9 cellular contexts compared by ENCODE assay signal in the genomic region with DNA sequence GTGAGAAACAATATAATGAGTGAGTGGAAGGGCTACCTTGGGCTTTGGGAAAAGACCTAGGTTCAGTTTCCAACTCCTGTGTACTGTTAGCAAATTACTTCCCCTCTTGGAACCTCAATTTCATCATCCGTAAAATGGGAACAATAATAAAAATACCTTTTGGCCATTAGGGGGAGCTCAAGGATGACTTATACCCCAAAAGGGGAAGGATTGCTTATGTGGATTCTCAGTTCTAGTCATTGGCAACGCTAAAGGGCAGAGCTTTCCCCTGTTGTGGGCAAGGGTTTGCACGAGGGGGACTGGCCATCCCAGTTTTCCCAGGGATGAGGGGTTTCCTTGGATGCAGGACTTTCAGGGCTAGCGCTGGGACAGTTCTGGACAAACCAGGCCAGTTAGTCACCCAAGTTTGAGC. TPM values are rescaled to one million over a fixed set of nuclear protein-coding genes. Genes with fewer than 3 reads are reported as not detected.
A peak's percentile ranks its signal among the peaks of the same experiment; 100 is the strongest.
DNase-seq lines count a peak whose midpoint lies in the region; ATAC-seq, FAIRE-seq and TF ChIP-seq lines count a peak whose summit lies in the region.
"Had no signal": no experiment of that assay in that cellular context is flagged by ENCODE, and none has a peak within 500 bp of the region (broad histone marks: within the 10 kb centered on the region; RNA-seq: fewer than 3 reads in every experiment).

No MANE protein-coding gene starts in this region.

- no peak overlapping the region for H3K4me3 Mint-ChIP-seq in endothelial cell (ENCODE audit: unreplicated experiment)
- H3K4me3 Mint-ChIP-seq in neural crest cell, result peak overlapping the region; percentile 35
- H3K4me3 Mint-ChIP-seq: stimulated activated effector memory CD8-positive, alpha-beta T cell treated with anti-CD3 and anti-CD28 coated beads, Interleukin-12 subunit alpha, Interleukin-12 subunit beta, amount 100 ng/mL, for 72 hours had no signal

- H3K9me3 Mint-ChIP-seq in endothelial cell (ENCODE audit: unreplicated experiment), result no peaks in the 10 kb centered on the region
- H3K9me3 Mint-ChIP-seq in neural crest cell, result no peaks in the 10 kb centered on the region
- H3K9me3 Mint-ChIP-seq: stimulated activated effector memory CD8-positive, alpha-beta T cell treated with anti-CD3 and anti-CD28 coated beads, Interleukin-12 subunit alpha, Interleukin-12 subunit beta, amount 100 ng/mL, for 72 hours had no signal

- TF ChIP-seq CTCF in AG09309 (IDR thresholded peaks at IDR 0.05; ENCODE audit: control insufficient read depth, insufficient read depth, low read depth, low read length, missing control alignments), result peak; percentile 45
- peak; percentile 49 for TF ChIP-seq CTCF in GM10266 (IDR thresholded peaks at IDR 0.05; ENCODE audit: control insufficient read depth, insufficient read depth, low read depth, missing control alignments)
- TF ChIP-seq CTCF in endothelial cell (IDR thresholded peaks at IDR 0.05; ENCODE audit: unreplicated experiment), result peak; percentile 81
- peak; percentile 72 for TF ChIP-seq CTCF in neural crest cell (conservative IDR thresholded peaks at IDR 0.05)

- peak; percentile 29 for ATAC-seq in HG03521 (IDR thresholded peaks at IDR 0.05; ENCODE audit: unreplicated experiment)
- no peak for ATAC-seq in HG02623 (IDR thresholded peaks at IDR 0.05; ENCODE audit: unreplicated experiment)
- ATAC-seq: stimulated activated effector memory CD8-positive, alpha-beta T cell treated with anti-CD3 and anti-CD28 coated beads, Interleukin-12 subunit alpha, Interleukin-12 subunit beta, amount 100 ng/mL, for 72 hours had no signal

- H3K4me3 ChIP-seq in AG09309 (ENCODE audit: control insufficient read depth, low read depth, low read length), result no peak overlapping the region

- H3K27ac Mint-ChIP-seq in endothelial cell (ENCODE audit: unreplicated experiment) (peak overlapping the region; percentile 75), neural crest cell (ENCODE audit: unreplicated experiment) (no peak overlapping the region)
- H3K27ac Mint-ChIP-seq: stimulated activated effector memory CD8-positive, alpha-beta T cell treated with anti-CD3 and anti-CD28 coated beads, Interleukin-12 subunit alpha, Interleukin-12 subunit beta, amount 100 ng/mL, for 72 hours had no signal

- H3K4me1 Mint-ChIP-seq in endothelial cell (ENCODE audit: unreplicated experiment), result peaks cover 28% of the 10 kb centered on the region
- peaks cover 37% of the 10 kb centered on the region for H3K4me1 Mint-ChIP-seq in neural crest cell

- DNase-seq in AG09309 (ENCODE audit: low read depth), result no peak
- DNase-seq in GM10266 (ENCODE audit: extremely low spot score), result peak; percentile 74
- DNase-seq in RCC 7860 (ENCODE audit: low spot score), result peak; percentile 44
- peak; percentile 21 for DNase-seq in endothelial cell (ENCODE audit: low spot score)
- DNase-seq in neural crest cell (ENCODE audit: low read depth, low spot score), result no peak
- no peak for DNase-seq in islet precursor cell

- peak; percentile 23 for FAIRE-seq in RCC 7860 (lab: Jason Lieb, UNC)

- H3K27me3 Mint-ChIP-seq in endothelial cell (ENCODE audit: unreplicated experiment) (peaks cover 7% of the 10 kb centered on the region), neural crest cell (ENCODE audit: low read depth) (peaks cover 20% of the 10 kb centered on the region)

- H3K36me3 Mint-ChIP-seq in endothelial cell (ENCODE audit: low read depth, unreplicated experiment) (no peaks in the 10 kb centered on the region), neural crest cell (ENCODE audit: low read depth) (no peaks in the 10 kb centered on the region)

RNA-seq across cellular contexts. Expression of a gene that starts 3.1 kb away (rescaled TPM):
- total RNA-seq in endothelial cell (ENCODE audit: unreplicated experiment) (66.1 TPM), neural crest cell (77.4 and 85.8 TPM in 2 replicates)

RNA-seq across cellular contexts. Expression of a gene that starts 3.8 kb away (rescaled TPM):
- total RNA-seq in endothelial cell (ENCODE audit: unreplicated experiment), result 122 TPM
- 6.6 and 7.7 TPM in 2 replicates for total RNA-seq in neural crest cell

Comparison
In these comparisons a context has a peak if more than half of its experiments do, and no peak if none do; other contexts are left out.
1. DNase-seq: peak in GM10266 (single experiment), RCC 7860 (single experiment) and endothelial cell (single experiment); none in AG09309 (single experiment), neural crest cell (single experiment) and islet precursor cell (single experiment).
2. RNA of a gene that starts 3.8 kb away (total RNA-seq): 122 TPM in endothelial cell (single experiment); 6.6 to 7.7 TPM in neural crest cell; every median in the first group is over 10 times any median in the second.
3. Peak in every context shown above with its lines, with median percentiles within 50 percentile points of each other: CTCF ChIP-seq.